In genomic region chr5:37755581-37755980, GRCh38 we compare ENCODE assay signal across 20 cellular contexts.
"Had no signal": no experiment of that assay in that cellular context is flagged by ENCODE, and none has a peak within 500 bp of the region (broad histone marks: within the 10 kb centered on the region; RNA-seq: fewer than 3 reads in every experiment).

No MANE protein-coding gene starts in this region.

- H3K27ac ChIP-seq: gastrocnemius medialis, heart left ventricle, hepatocyte, neural progenitor cell, parathyroid adenoma, right lobe of liver, thoracic aorta, tibial nerve, upper lobe of left lung had no signal

- H3K4me1 ChIP-seq: gastrocnemius medialis, heart left ventricle, neural progenitor cell, parathyroid adenoma, right lobe of liver, tibial nerve, upper lobe of left lung had no signal

- H3K79me2 ChIP-seq: hepatocyte, parathyroid adenoma had no signal

- DNase-seq: effector CD4-positive, alpha-beta T cell; foreskin fibroblast; gastrocnemius medialis; heart left ventricle; kidney; right lobe of liver; small intestine; stimulated activated CD4-positive, alpha-beta T cell treated with anti-CD3 and anti-CD28 coated beads, Interleukin-15, amount 100 ng/mL, for 24 hours; stimulated activated CD4-positive, alpha-beta T cell treated with anti-CD3 and anti-CD28 coated beads, Interleukin-2, amount 100 ng/mL, for 48 hours; stimulated activated naive B cell treated with anti-CD40 and anti-IgM and Interleukin-4, amounts not matched to agents 10 μg/mL and 1 μg/mL and 100 μg/mL, for 72 hours; upper lobe of left lung had no signal

- ATAC-seq: heart left ventricle; natural killer cell treated with Interleukin-12 subunit alpha and Interleukin-12 subunit beta and Interleukin-15 and Interleukin-18, amount 100 ng/mL, for 72 hours; stimulated activated naive B cell treated with anti-CD40 and anti-IgM and Interleukin-4, amounts not matched to agents 10 μg/mL and 1 μg/mL and 100 μg/mL, for 72 hours had no signal

- H3K27me3 ChIP-seq: dorsolateral prefrontal cortex, gastrocnemius medialis, heart left ventricle, hepatocyte, neural progenitor cell, right lobe of liver, tibial nerve, upper lobe of left lung had no signal

- H3K36me3 ChIP-seq: neural progenitor cell, right lobe of liver, upper lobe of left lung had no signal

- H3K9me3 ChIP-seq: gastrocnemius medialis, right lobe of liver, thoracic aorta, upper lobe of left lung had no signal

- H2AFZ ChIP-seq: hepatocyte, neural progenitor cell, parathyroid adenoma had no signal

- H3K4me2 ChIP-seq: hepatocyte, neural progenitor cell had no signal

- FAIRE-seq: kidney, small intestine, urothelium cell line had no signal

- H3K9ac ChIP-seq: neural progenitor cell, parathyroid adenoma had no signal

- H3K4me3 ChIP-seq: dorsolateral prefrontal cortex, gastrocnemius medialis, heart left ventricle, hepatocyte, lung, neural progenitor cell, right lobe of liver, thoracic aorta, tibial nerve, upper lobe of left lung had no signal
